In genomic region chr16:10787304-10787703, GRCh38 we compare ENCODE assay signal across 1 cellular context.
TF ChIP-seq lines count a peak whose summit lies in the region.

No MANE protein-coding gene starts in this region.

TF ChIP-seq in K562, 482 proteins besides CTCF, POLR2A, EP300 and RAD21 (continues in another document):
- TF ChIP-seq ZNF212 (CRISPR knock-in tag; IDR thresholded peaks at IDR 0.05) = no peak
- TF ChIP-seq ATF3 (IDR thresholded peaks at IDR 0.05) = no peak
- TF ChIP-seq ATF3 (CRISPR knock-in tag; conservative IDR thresholded peaks at IDR 0.05) = no peak
- no peak for TF ChIP-seq CREM (IDR thresholded peaks at IDR 0.05; ENCODE audit: low read depth)
- no peak for TF ChIP-seq FIP1L1 (IDR thresholded peaks at IDR 0.05; ENCODE audit: low read depth, low read length, poor library complexity, severe bottlenecking)
- no peak for TF ChIP-seq ZNF592 (IDR thresholded peaks at IDR 0.05)
- no peak for TF ChIP-seq ZNF79 (CRISPR knock-in tag; IDR thresholded peaks at IDR 0.05; ENCODE audit: low read depth)
- no peak for TF ChIP-seq DMBX1 (CRISPR knock-in tag; IDR thresholded peaks at IDR 0.05; ENCODE audit: borderline replicate concordance)
- no peak for TF ChIP-seq ZNF253 (CRISPR knock-in tag; conservative IDR thresholded peaks at IDR 0.05)
- TF ChIP-seq LEF1 (IDR thresholded peaks at IDR 0.05) = no peak
- TF ChIP-seq NFE2 (IDR thresholded peaks at IDR 0.05; ENCODE audit: low read depth) = no peak
- TF ChIP-seq KLF6 (CRISPR knock-in tag; IDR thresholded peaks at IDR 0.05; ENCODE audit: borderline replicate concordance) = no peak
- TF ChIP-seq ZNF318 (IDR thresholded peaks at IDR 0.05; ENCODE audit: borderline replicate concordance in 1 of 2, low read depth in 1 of 2) = no peak
- no peak for TF ChIP-seq ZNF696 (CRISPR knock-in tag; conservative IDR thresholded peaks at IDR 0.05)
- TF ChIP-seq ZNF717 (CRISPR knock-in tag; IDR thresholded peaks at IDR 0.05) = no peak
- TF ChIP-seq MTA2 (IDR thresholded peaks at IDR 0.05; ENCODE audit: low read depth) = no peak
- no peak for TF ChIP-seq SETDB1 (IDR thresholded peaks at IDR 0.05; ENCODE audit: low read length)
- TF ChIP-seq MTF1 (CRISPR knock-in tag; IDR thresholded peaks at IDR 0.05; ENCODE audit: borderline replicate concordance) = no peak
- TF ChIP-seq HOMEZ (CRISPR knock-in tag; IDR thresholded peaks at IDR 0.05) = no peak
- no peak for TF ChIP-seq CREB5 (CRISPR knock-in tag; IDR thresholded peaks at IDR 0.05)
- no peak for TF ChIP-seq NRF1 (conservative IDR thresholded peaks at IDR 0.05 in 1 of 2, IDR thresholded peaks at IDR 0.05 in 1 of 2)
- TF ChIP-seq THRB (CRISPR knock-in tag; conservative IDR thresholded peaks at IDR 0.05) = no peak
- TF ChIP-seq USF1 (CRISPR knock-in tag; IDR thresholded peaks at IDR 0.05) = peak; percentile 80
- TF ChIP-seq NUFIP1 (IDR thresholded peaks at IDR 0.05; ENCODE audit: partially characterized antibody) = no peak
- TF ChIP-seq PTTG1 (tag; IDR thresholded peaks at IDR 0.05; ENCODE audit: low read depth) = no peak
- no peak for TF ChIP-seq ARNT (IDR thresholded peaks at IDR 0.05)
- TF ChIP-seq ASH1L (IDR thresholded peaks at IDR 0.05; ENCODE audit: borderline replicate concordance, low read depth, partially characterized antibody) = no peak
- TF ChIP-seq TAF15 (IDR thresholded peaks at IDR 0.05; ENCODE audit: low read depth, low read length) = no peak
- TF ChIP-seq BHLHE40 (IDR thresholded peaks at IDR 0.05; ENCODE audit: low read length) = peak; percentile 48; the same call in 1 of the 2 replicates
- TF ChIP-seq NR2C2 (CRISPR knock-in tag; IDR thresholded peaks at IDR 0.05) = no peak
- no peak for TF ChIP-seq NR2C2 (tag; IDR thresholded peaks at IDR 0.05)
- no peak for TF ChIP-seq ZNF436 (CRISPR knock-in tag; IDR thresholded peaks at IDR 0.05)
- TF ChIP-seq ZNF639 (CRISPR knock-in tag; conservative IDR thresholded peaks at IDR 0.05 in 1 of 2, IDR thresholded peaks at IDR 0.05 in 1 of 2) = no peak
- no peak for TF ChIP-seq CHD2 (IDR thresholded peaks at IDR 0.05; ENCODE audit: low read depth, low read length)
- no peak for TF ChIP-seq ATF4 (CRISPR knock-in tag; IDR thresholded peaks at IDR 0.05)
- no peak for TF ChIP-seq TAF1 (IDR thresholded peaks at IDR 0.05; ENCODE audit: control insufficient read depth, extremely low read depth, insufficient read depth, low read length, severe bottlenecking)
- no peak for TF ChIP-seq SRSF1 (IDR thresholded peaks at IDR 0.05; ENCODE audit: low read depth, low read length)
- no peak for TF ChIP-seq POLR2H (tag; IDR thresholded peaks at IDR 0.05; ENCODE audit: low read depth)
- no peak for TF ChIP-seq ADNP (tag; IDR thresholded peaks at IDR 0.05)
- no peak for TF ChIP-seq CAMTA2 (CRISPR knock-in tag; conservative IDR thresholded peaks at IDR 0.05)
- TF ChIP-seq MYC (IDR thresholded peaks at IDR 0.05; ENCODE audit: low read depth, low read length) = 0 out of 2 replicates have a peak, but pooled peaks have one; percentile 29
- no peak for TF ChIP-seq MYC (CRISPR knock-in tag; IDR thresholded peaks at IDR 0.05; ENCODE audit: borderline replicate concordance, low read depth)
